ENCODE assay signal across 8 cellular contexts in genomic region chr15:29269485-29270168, GRCh38.
DNase-seq lines count a peak whose midpoint lies in the region; ATAC-seq and TF ChIP-seq lines count a peak whose summit lies in the region.

NSMCE3 (minus strand) TSS chr15:29269822; CDS start chr15:29269705, 117 bp downstream.

- no peaks in the 10 kb centered on the region for H3K9me3 Mint-ChIP-seq in T-helper 2 cell treated with Interferon-gamma antibody and Interleukin-4, amounts not matched to agents 5 μg/mL and 100 μg/mL, for 36 hours

- in situ Hi-C loops in astrocyte of the cerebellum (cut with HindIII; ENCODE audit: low sequenced_read_pairs), result no loop called here

- no peak for TF ChIP-seq CTCF in astrocyte of the cerebellum (IDR thresholded peaks at IDR 0.05; ENCODE audit: low read depth, low read length, missing control alignments)

- ATAC-seq in GM18499 (IDR thresholded peaks at IDR 0.05; ENCODE audit: insufficient read depth, unreplicated experiment), result peak; percentile 76
- ATAC-seq in HG02885 (IDR thresholded peaks at IDR 0.05; ENCODE audit: poor library complexity, unreplicated experiment), result peak; percentile 87

- peak within 1 kb of the TSS; percentile 98 for H3K27ac Mint-ChIP-seq in T-helper 2 cell treated with Interferon-gamma antibody and Interleukin-4, amounts not matched to agents 5 μg/mL and 100 μg/mL, for 36 hours

- H3K27me3 Mint-ChIP-seq in T-helper 2 cell treated with Interferon-gamma antibody and Interleukin-4, amounts not matched to agents 5 μg/mL and 100 μg/mL, for 36 hours (ENCODE audit: low read depth), result peaks cover 3% of the 10 kb centered on the region

- DNase-seq in NCI-H1694 (lab: John Stamatoyannopoulos, UW) (peak; percentile 18), astrocyte of the cerebellum (ENCODE audit: low read depth) (peak; percentile 73), hippocampal formation (lab: John Stamatoyannopoulos, UW) (peak; percentile 84), retina (peak; percentile 96), OCI-M2 (lab: John Stamatoyannopoulos, UW; ENCODE audit: unreplicated experiment) (no peak)
- DNase-seq in T-helper 2 cell treated with Interferon-gamma antibody and Interleukin-4, amounts not matched to agents 5 μg/mL and 100 μg/mL, for 36 hours (ENCODE audit: low spot score), result peak; percentile 93

- peak within 1 kb of the TSS; percentile 64 for H3K4me3 ChIP-seq in astrocyte of the cerebellum (ENCODE audit: low read depth, low read length)

- H3K36me3 Mint-ChIP-seq in T-helper 2 cell treated with Interferon-gamma antibody and Interleukin-4, amounts not matched to agents 5 μg/mL and 100 μg/mL, for 36 hours (ENCODE audit: low read depth), result peaks cover 2% of the 10 kb centered on the region

- H3K4me3 Mint-ChIP-seq in T-helper 2 cell treated with Interferon-gamma antibody and Interleukin-4, amounts not matched to agents 5 μg/mL and 100 μg/mL, for 36 hours, result peak within 1 kb of the TSS; percentile 99

- H3K4me1 Mint-ChIP-seq in T-helper 2 cell treated with Interferon-gamma antibody and Interleukin-4, amounts not matched to agents 5 μg/mL and 100 μg/mL, for 36 hours (ENCODE audit: low read depth), result peaks cover 38% of the 10 kb centered on the region
